In the genomic region with DNA sequence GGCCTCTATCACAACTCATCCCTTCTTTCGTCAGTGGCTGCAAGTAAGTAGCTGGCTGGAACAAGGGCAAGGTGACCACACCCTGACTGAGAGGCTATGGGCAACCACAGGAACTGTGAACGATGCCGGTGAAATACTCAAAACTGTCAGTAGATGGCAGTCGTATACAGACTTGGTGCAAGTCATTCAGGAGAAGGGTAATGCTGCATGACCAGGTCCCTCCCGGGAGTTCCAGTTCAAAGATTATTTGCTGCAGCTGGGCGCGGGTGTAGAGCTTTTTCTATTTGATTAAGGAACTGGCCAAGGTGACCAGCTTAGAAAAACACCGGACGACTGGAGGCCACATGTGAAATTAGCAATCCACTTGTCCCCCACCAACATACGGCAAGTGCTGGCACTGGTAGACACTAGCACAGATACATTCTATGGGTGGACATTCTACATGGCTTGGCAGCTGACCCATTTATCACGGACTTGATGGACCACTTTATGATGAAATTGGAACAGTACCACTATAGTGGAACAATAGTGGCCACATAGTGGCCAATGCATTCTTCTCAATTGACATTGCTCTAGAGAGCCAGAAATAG, we compare ENCODE assay signal across 8 cellular contexts.
DNase-seq lines count a peak whose midpoint lies in the region; ATAC-seq and TF ChIP-seq lines count a peak whose summit lies in the region.

No MANE protein-coding gene starts in this region.

- intact Hi-C loops in sciatic nerve (cut with DNase I): no loop called here

- peak; percentile 96 for ATAC-seq in GM18907 (IDR thresholded peaks at IDR 0.05; ENCODE audit: unreplicated experiment)
- peak; percentile 98 for ATAC-seq in HG02981 (IDR thresholded peaks at IDR 0.05; ENCODE audit: unreplicated experiment)
- ATAC-seq in sciatic nerve: peak; percentile 60

- H3K27ac ChIP-seq in VCaP: no peak overlapping the region

- peak; percentile 85 for DNase-seq in DMS 273 (lab: John Stamatoyannopoulos, UW; ENCODE audit: unreplicated experiment)
- peak; percentile 11 for DNase-seq in NCI-H1694 treated with DMSO at 0.1 percent for 48 hours (lab: John Stamatoyannopoulos, UW)
- peak; percentile 71 for DNase-seq in foreskin melanocyte
- no peak for DNase-seq in sciatic nerve (ENCODE audit: low spot score)
- no peak for DNase-seq in activated effector memory CD4-positive, alpha-beta T cell treated with Interleukin-2 at 50 U/mL for 16 hours

- peak; percentile 84 for TF ChIP-seq CTCF in VCaP (conservative IDR thresholded peaks at IDR 0.05)

Comparison
In these comparisons a context has a peak if more than half of its experiments do, and no peak if none do; other contexts are left out.
1. DNase-seq: peak in DMS 273 (single experiment), NCI-H1694 treated with DMSO at 0.1 percent for 48 hours (single experiment) and foreskin melanocyte (single experiment); none in sciatic nerve (single experiment) and activated effector memory CD4-positive, alpha-beta T cell treated with Interleukin-2 at 50 U/mL for 16 hours (single experiment).
2. Peak in every context shown above with its lines, with median percentiles within 50 percentile points of each other: ATAC-seq.